Comparison of ENCODE assay signal across 18 cellular contexts in the genomic region with DNA sequence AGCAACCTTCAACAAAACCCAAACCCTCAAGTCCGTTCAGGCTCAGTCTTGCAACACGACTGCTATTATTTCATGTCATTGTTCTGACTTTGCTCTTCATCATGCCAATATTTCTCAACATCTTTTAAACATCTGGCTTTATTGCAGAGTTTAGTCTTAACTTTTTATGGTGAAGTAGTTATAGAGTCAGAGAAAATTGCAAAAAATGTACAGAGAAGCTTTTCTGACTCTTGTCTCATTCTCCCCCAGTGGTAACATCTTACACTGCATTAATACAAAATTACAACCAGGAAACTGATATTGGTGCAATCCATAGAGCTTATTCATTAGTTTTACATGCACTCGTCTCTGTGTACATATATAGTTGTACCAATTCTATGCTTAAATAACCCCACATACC. TPM values are rescaled to one million over a fixed set of nuclear protein-coding genes. Genes with fewer than 3 reads are reported as not detected.
DNase-seq lines count a peak whose midpoint lies in the region; ATAC-seq, FAIRE-seq and TF ChIP-seq lines count a peak whose summit lies in the region.
"Had no signal": no experiment of that assay in that cellular context is flagged by ENCODE, and none has a peak within 500 bp of the region (broad histone marks: within the 10 kb centered on the region; RNA-seq: fewer than 3 reads in every experiment).

No MANE protein-coding gene starts in this region.

- TF ChIP-seq CTCF in bronchial epithelial cell (IDR thresholded peaks at IDR 0.05; ENCODE audit: insufficient read depth, low read length, severe bottlenecking) (no peak), type B pancreatic cell (conservative IDR thresholded peaks at IDR 0.05) (peak; percentile 22), nephron progenitor cell (IDR thresholded peaks at IDR 0.05) (no peak)

- H3K9me3 Mint-ChIP-seq in type B pancreatic cell (no peaks in the 10 kb centered on the region), nephron progenitor cell (no peaks in the 10 kb centered on the region)

- H3K36me3 Mint-ChIP-seq in type B pancreatic cell (no peaks in the 10 kb centered on the region), nephron progenitor cell (ENCODE audit: low read depth) (no peaks in the 10 kb centered on the region)

- no peaks in the 10 kb centered on the region for H3K36me3 ChIP-seq in bronchial epithelial cell (ENCODE audit: control insufficient read depth, insufficient read depth, low read length)

- no peak overlapping the region for H3K27ac Mint-ChIP-seq in type B pancreatic cell
- no peak overlapping the region for H3K27ac Mint-ChIP-seq in nephron progenitor cell

- ATAC-seq in GM18868 (IDR thresholded peaks at IDR 0.05; ENCODE audit: unreplicated experiment) (no peak), HG03025 (IDR thresholded peaks at IDR 0.05; ENCODE audit: low FRiP score, unreplicated experiment) (no peak)

- H3K4me3 Mint-ChIP-seq in type B pancreatic cell (no peak overlapping the region), nephron progenitor cell (no peak overlapping the region)

- H3K4me1 Mint-ChIP-seq in type B pancreatic cell (ENCODE audit: unreplicated experiment) (no peaks in the 10 kb centered on the region), nephron progenitor cell (no peaks in the 10 kb centered on the region)

- no peak for FAIRE-seq in bronchial epithelial cell (lab: Jason Lieb, UNC)

- no peak overlapping the region for H3K4me3 ChIP-seq in bronchial epithelial cell (ENCODE audit: low read depth, low read length)

- DNase-seq in Kasumi-1 (lab: John Stamatoyannopoulos, UW) (peak; percentile 14 to 39), NOMO-1 treated with dmso at 0.1 percent for 144 hours (lab: John Stamatoyannopoulos, UW; ENCODE audit: unreplicated experiment) (peak; percentile 68), bronchial epithelial cell (ENCODE audit: low read depth) (peak; percentile 9), type B pancreatic cell (ENCODE audit: extremely low spot score, unreplicated experiment) (no peak), nephron progenitor cell (no peak)
- DNase-seq: DMS 273 treated with DMSO at 0.1 percent for 48 hours, H7, MM.1S, NCI-H1436, NCI-H2029, NCI-H2171, NCI-H774 had no signal

- no peaks in the 10 kb centered on the region for H3K27me3 ChIP-seq in bronchial epithelial cell (ENCODE audit: control insufficient read depth, insufficient read depth, low read length)

- H3K27me3 Mint-ChIP-seq in type B pancreatic cell (peaks cover 30% of the 10 kb centered on the region), nephron progenitor cell (ENCODE audit: low read depth, poor library complexity) (peaks cover 28% of the 10 kb centered on the region)

RNA-seq across cellular contexts. Expression of gene MARCO, which starts 3.9 kb away (rescaled TPM):
- total RNA-seq in bronchial epithelial cell = 0.13 TPM in 1 of 2 replicates, not detected in the other
- 1.1 and 1.6 TPM in 2 replicates for total RNA-seq in type B pancreatic cell (ENCODE audit: low replicate concordance)
- total RNA-seq: A673, Daoy, H7, NCI-H460, OCI-LY7 had no signal

Comparison
In these comparisons a context has a peak if more than half of its experiments do, and no peak if none do; other contexts are left out.
1. DNase-seq: peak in Kasumi-1 (2 of 2), NOMO-1 treated with dmso at 0.1 percent for 144 hours (single experiment) and bronchial epithelial cell (single experiment); none in type B pancreatic cell (single experiment) and nephron progenitor cell (single experiment).